Comparison of ENCODE assay signal across 13 cellular contexts in genomic region chr14:68011629-68012028, GRCh38.
DNase-seq lines count a peak whose midpoint lies in the region; ATAC-seq, FAIRE-seq and TF ChIP-seq lines count a peak whose summit lies in the region.
"Had no signal": no experiment of that assay in that cellular context is flagged by ENCODE, and none has a peak within 500 bp of the region (broad histone marks: within the 10 kb centered on the region; RNA-seq: fewer than 3 reads in every experiment).

No MANE protein-coding gene starts in this region.

- no peak for TF ChIP-seq EP300 in gastroesophageal sphincter (IDR thresholded peaks at IDR 0.05)

- H3K4me1 ChIP-seq in adipocyte (ENCODE audit: control insufficient read depth, insufficient read depth, low read length): peaks cover 29% of the 10 kb centered on the region
- H3K4me1 ChIP-seq in gastroesophageal sphincter: peaks cover 0 to 43% (median 8%) of the 10 kb centered on the region in 3 donors
- H3K4me1 ChIP-seq in rectal smooth muscle tissue (ENCODE audit: control insufficient read depth, insufficient read depth, low read length): peaks cover 24% of the 10 kb centered on the region

- H3K4me3 ChIP-seq in adipocyte (ENCODE audit: low read length): no peak overlapping the region
- peak overlapping the region in 1 of 2 donors; percentile 5 for H3K4me3 ChIP-seq in gastroesophageal sphincter
- no peak overlapping the region for H3K4me3 ChIP-seq in rectal smooth muscle tissue (ENCODE audit: low read length)
- H3K4me3 ChIP-seq: gastrocnemius medialis had no signal

- no peak for ATAC-seq in gastroesophageal sphincter
- ATAC-seq in HG02759 (IDR thresholded peaks at IDR 0.05; ENCODE audit: unreplicated experiment): no peak
- no peak for ATAC-seq in HG03457 (IDR thresholded peaks at IDR 0.05; ENCODE audit: unreplicated experiment)
- ATAC-seq: gastrocnemius medialis; stimulated activated memory B cell treated with anti-CD40 and anti-IgM and Interleukin-4, amounts not matched to agents 10 μg/mL and 1 μg/mL and 100 μg/mL, for 72 hours had no signal

- H3K27ac ChIP-seq in gastroesophageal sphincter (peak overlapping the region; percentile 65 to 77 (median 74)), rectal smooth muscle tissue (ENCODE audit: low read depth, low read length) (peak overlapping the region; percentile 89)

- DNase-seq in EH (ENCODE audit: low read depth): peak; percentile 79
- peak; percentile 73 for DNase-seq in adipocyte (ENCODE audit: low read depth)
- DNase-seq in D721Med (ENCODE audit: insufficient read length, low spot score): no peak
- DNase-seq in stimulated activated naive CD4-positive, alpha-beta T cell (lab: John Stamatoyannopoulos, UW): no peak
- DNase-seq: activated CD8-positive, alpha-beta memory T cell treated with anti-CD3 and anti-CD28 coated beads, Interleukin-2, amount 50 U/mL, for 48 hours; anterior cingulate cortex; gastrocnemius medialis; PC-3 had no signal

- H3K9me3 ChIP-seq in adipocyte (ENCODE audit: control insufficient read depth, low read length) (no peaks in the 10 kb centered on the region), gastroesophageal sphincter (no peaks in the 10 kb centered on the region)
- H3K9me3 ChIP-seq: gastrocnemius medialis had no signal

- 6 to 12% methylated on average over 3 of the region's 3 CpGs for WGBS in gastroesophageal sphincter (ENCODE audit: low coverage in 1 of 2), 2 donors

- no peak for FAIRE-seq in D721Med (lab: Jason Lieb, UNC)

- H3K36me3 ChIP-seq in adipocyte (ENCODE audit: control insufficient read depth, insufficient read depth, low read length, severe bottlenecking) (no peaks in the 10 kb centered on the region), gastroesophageal sphincter (no peaks in the 10 kb centered on the region), rectal smooth muscle tissue (ENCODE audit: control insufficient read depth, insufficient read depth, low read length) (no peaks in the 10 kb centered on the region)
- H3K36me3 ChIP-seq: gastrocnemius medialis had no signal

- H3K9ac ChIP-seq in adipocyte (ENCODE audit: low read length): no peak overlapping the region
- H3K9ac ChIP-seq in rectal smooth muscle tissue (ENCODE audit: low read length): no peak overlapping the region

- no peak for TF ChIP-seq CTCF in gastroesophageal sphincter (IDR thresholded peaks at IDR 0.05)
- no peak for TF ChIP-seq CTCF in D721Med (IDR thresholded peaks at IDR 0.05; ENCODE audit: insufficient read depth, missing control alignments)

- TF ChIP-seq POLR2A in gastroesophageal sphincter (IDR thresholded peaks at IDR 0.05): no peak

- H3K27me3 ChIP-seq in adipocyte (replicated peaks; ENCODE audit: control insufficient read depth, insufficient read depth, low read length): no peaks in the 10 kb centered on the region
- H3K27me3 ChIP-seq in gastroesophageal sphincter: no peaks in the 10 kb centered on the region
- H3K27me3 ChIP-seq in rectal smooth muscle tissue (ENCODE audit: control insufficient read depth, insufficient read depth, low read length): no peaks in the 10 kb centered on the region
- H3K27me3 ChIP-seq: gastrocnemius medialis had no signal

Comparison
In these comparisons a context has a peak if more than half of its experiments do, and no peak if none do; other contexts are left out.
1. DNase-seq: peak in EH (single experiment) and adipocyte (single experiment); none in D721Med (single experiment) and stimulated activated naive CD4-positive, alpha-beta T cell (0 of 6).